8 cellular contexts compared by ENCODE assay signal in genomic region chr18:711693-712400, GRCh38. TPM values are rescaled to one million over a fixed set of nuclear protein-coding genes. Genes with fewer than 3 reads are reported as not detected.
DNase-seq lines count a peak whose midpoint lies in the region; ATAC-seq and TF ChIP-seq lines count a peak whose summit lies in the region.

No MANE protein-coding gene starts in this region.

- H3K4me3 ChIP-seq in AG04449 (ENCODE audit: low read depth, low read length) (peak overlapping the region; percentile 73), lung (peak overlapping the region; percentile 79)

- H3K27me3 ChIP-seq in lung (ENCODE audit: control insufficient read depth, insufficient read depth), result no peaks in the 10 kb centered on the region

- H3K9me3 ChIP-seq in lung (ENCODE audit: control insufficient read depth in 2 of 2, insufficient read depth in 1 of 2, low read length in 1 of 2), result no peaks in the 10 kb centered on the region

- peak; percentile 46 for DNase-seq in AG04449 (ENCODE audit: low read depth, low spot score)
- peak; percentile 26 for DNase-seq in NCI-H345 treated with DMSO at 0.1 percent for 48 hours (lab: John Stamatoyannopoulos, UW; ENCODE audit: unreplicated experiment)
- peak; percentile 68 to 75 for DNase-seq in activated CD4-positive, alpha-beta T cell treated with anti-CD3 and anti-CD28 coated beads, Interleukin-2, amount 50 U/mL, for 4 hours
- DNase-seq in ecto neural progenitor cell (ENCODE audit: low spot score), result peak; percentile 56
- DNase-seq in lung (ENCODE audit: low spot score), result peak; percentile 86
- peak; percentile 38 to 64 (median 52) for DNase-seq in stimulated activated CD4-positive, alpha-beta T cell treated with anti-CD3 and anti-CD28 coated beads, TNF-alpha, amount 100 ng/mL, for 4 hours (ENCODE audit: low read depth in 3 of 3)

- CTCF ChIA-PET in AG04449 (lab: Yijun Ruan, JAX), result interaction anchor here (0.7 to 6.5 kb wide), 11 partner anchors 9 to 129 kb away, joined by 3 to 40 read pairs (median 6); no protein-coding TSS in a partner anchor

- no peak for TF ChIP-seq CTCF in AG04449 (IDR thresholded peaks at IDR 0.05; ENCODE audit: insufficient read depth, low read length, missing control alignments)
- TF ChIP-seq CTCF in lung (IDR thresholded peaks at IDR 0.05; ENCODE audit: control extremely low read depth, extremely low read depth), result no peak

- peaks cover 0 to 2% of the 10 kb centered on the region in 2 donors for H3K36me3 ChIP-seq in lung (ENCODE audit: control insufficient read depth in 2 of 2, insufficient read depth in 2 of 2, low read length in 2 of 2)

- POLR2A ChIA-PET in AG04449 (lab: Yijun Ruan, JAX), result no interaction called here

- ATAC-seq in GM18858 (IDR thresholded peaks at IDR 0.05; ENCODE audit: unreplicated experiment), result peak; percentile 62
- ATAC-seq in HG03066 (IDR thresholded peaks at IDR 0.05; ENCODE audit: low read depth, unreplicated experiment), result peak; percentile 70
- peak; percentile 35 for ATAC-seq in lung (ENCODE audit: insufficient read depth, low FRiP score)

- WGBS in lung, 2 donors, result 0 to 1% methylated on average over 41 to 42 of the region's 42 CpGs

- H3K4me1 ChIP-seq in lung (ENCODE audit: control insufficient read depth in 2 of 2, insufficient read depth in 2 of 2, low read length in 2 of 2), result peaks cover 11 to 19% of the 10 kb centered on the region in 2 donors

- peak overlapping the region; percentile 83 to 97 for H3K27ac ChIP-seq in lung (ENCODE audit: low read depth in 1 of 2, low read length in 1 of 2)

RNA-seq across cellular contexts. Expression of gene ENOSF1, which starts 0.6 kb away (rescaled TPM):
- 100 to 1,000 TPM; 109 to 122 TPM for total RNA-seq in lung
- 10 to 100 TPM; 26.9 to 92.5 TPM for polyA plus RNA-seq in lung

RNA-seq across cellular contexts. Expression of gene TYMS, which starts 54.4 kb away (rescaled TPM):
- 10 to 100 TPM in 1 of 2 donors, 1 to 10 TPM in 1; 7.6 to 23.4 TPM for total RNA-seq in lung
- polyA plus RNA-seq in lung, result 1 to 10 TPM; 5.8 to 8.9 TPM

Comparison
In these comparisons a context has a peak if more than half of its experiments do, and no peak if none do; other contexts are left out.
1. Peak in every context shown above with its lines: DNase-seq, ATAC-seq, H3K4me3 ChIP-seq and H3K27ac ChIP-seq.
2. DNase-seq: peak in every context shown above with its lines; median percentile 86 in lung; 72 in activated CD4-positive, alpha-beta T cell treated with anti-CD3 and anti-CD28 coated beads, Interleukin-2, amount 50 U/mL, for 4 hours; 56 in ecto neural progenitor cell; 52 in stimulated activated CD4-positive, alpha-beta T cell treated with anti-CD3 and anti-CD28 coated beads, TNF-alpha, amount 100 ng/mL, for 4 hours; 46 in AG04449; 26 in NCI-H345 treated with DMSO at 0.1 percent for 48 hours.